ENCODE assay signal across 1 cellular context in the genomic region with DNA sequence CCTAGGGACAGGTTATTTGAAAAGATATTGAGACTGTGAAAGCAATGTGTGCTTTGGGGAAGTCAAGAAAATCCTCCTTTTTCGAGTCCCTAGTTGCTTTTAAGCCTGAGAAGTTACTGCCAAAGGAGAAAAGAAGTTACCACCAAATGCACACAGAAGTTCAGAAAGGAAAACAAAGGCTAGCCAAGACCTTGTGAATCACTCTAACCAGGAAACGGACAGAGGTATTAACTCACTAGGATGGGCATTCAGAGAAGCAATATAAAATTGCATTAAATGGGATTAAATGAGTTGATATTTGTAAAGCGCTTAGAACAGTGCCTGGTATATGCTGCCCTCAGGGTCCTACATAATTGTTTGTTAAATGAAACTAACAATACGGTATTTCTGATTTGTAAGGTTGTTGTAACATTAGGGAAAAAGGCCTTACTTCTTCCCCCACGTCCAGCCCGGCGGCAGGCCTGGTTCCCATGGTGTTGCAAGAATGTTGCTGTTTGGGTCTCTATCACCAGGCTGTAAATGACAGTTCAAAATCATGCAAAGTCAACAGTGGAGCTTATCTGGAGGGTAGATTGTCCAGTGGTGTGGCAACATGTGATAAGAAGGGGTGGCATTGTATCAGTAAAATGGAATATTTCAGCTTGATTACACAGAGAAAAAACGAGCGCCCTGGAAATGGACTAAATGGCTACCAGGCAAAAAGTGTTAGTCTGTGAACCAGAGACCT.
TF ChIP-seq lines count a peak whose summit lies in the region.

No MANE protein-coding gene starts in this region.

TF ChIP-seq in K562, 482 proteins besides CTCF, POLR2A, EP300 and RAD21 (continued from another document and continues in another):
- TF ChIP-seq HNRNPH1 (optimal IDR thresholded peaks at IDR 0.05; ENCODE audit: low read depth, low read length) (no peak), ZBTB8A (IDR thresholded peaks at IDR 0.05; ENCODE audit: partially characterized antibody) (no peak), TOE1 (IDR thresholded peaks at IDR 0.05; ENCODE audit: borderline replicate concordance) (no peak), TOE1 (CRISPR knock-in tag; IDR thresholded peaks at IDR 0.05; ENCODE audit: borderline replicate concordance, low read depth) (no peak), KDM5B (IDR thresholded peaks at IDR 0.05; ENCODE audit: insufficient replicate concordance, low read depth, low read length) (no peak), DIDO1 (tag; IDR thresholded peaks at IDR 0.05; ENCODE audit: low read depth) (no peak), HMGN3 (IDR thresholded peaks at IDR 0.05; ENCODE audit: borderline replicate concordance, extremely low read depth, insufficient read length, low read depth, low read length) (no peak), CBX1 (IDR thresholded peaks at IDR 0.05; ENCODE audit: low read depth) (no peak), MCM2 (IDR thresholded peaks at IDR 0.05; ENCODE audit: low read depth) (no peak), NR3C1 (CRISPR knock-in tag; IDR thresholded peaks at IDR 0.05) (no peak), ZNF696 (CRISPR knock-in tag; conservative IDR thresholded peaks at IDR 0.05) (no peak), TAF15 (IDR thresholded peaks at IDR 0.05; ENCODE audit: low read depth, low read length) (no peak), ZNF436 (CRISPR knock-in tag; IDR thresholded peaks at IDR 0.05) (no peak), ZKSCAN1 (IDR thresholded peaks at IDR 0.05; ENCODE audit: low read depth, low read length) (no peak), ZEB2 (IDR thresholded peaks at IDR 0.05) (no peak), HIVEP1 (CRISPR knock-in tag; IDR thresholded peaks at IDR 0.05) (no peak), ZNF3 (CRISPR knock-in tag; IDR thresholded peaks at IDR 0.05) (no peak), CHD2 (IDR thresholded peaks at IDR 0.05; ENCODE audit: low read depth, low read length) (no peak), ETV1 (tag; conservative IDR thresholded peaks at IDR 0.05; ENCODE audit: low read depth) (no peak), TEAD1 (CRISPR knock-in tag; IDR thresholded peaks at IDR 0.05) (no peak), MTA1 (IDR thresholded peaks at IDR 0.05; ENCODE audit: borderline replicate concordance) (no peak), GTF2F1 (IDR thresholded peaks at IDR 0.05; ENCODE audit: low read depth, low read length) (no peak), ZNF644 (tag; IDR thresholded peaks at IDR 0.05; ENCODE audit: low read depth) (no peak), ETS2 (tag; IDR thresholded peaks at IDR 0.05; ENCODE audit: borderline replicate concordance, poor library complexity, severe bottlenecking) (no peak), ADNP (tag; IDR thresholded peaks at IDR 0.05) (no peak), ARID2 (IDR thresholded peaks at IDR 0.05) (no peak), U2AF1 (optimal IDR thresholded peaks at IDR 0.05; ENCODE audit: low read depth, low read length) (no peak), MXI1 (IDR thresholded peaks at IDR 0.05; ENCODE audit: low read depth, low read length) (peak; percentile 23; the same call in 1 of the 2 replicates), PHF8 (IDR thresholded peaks at IDR 0.05; ENCODE audit: borderline replicate concordance, low read length) (no peak), NR2C1 (IDR thresholded peaks at IDR 0.05) (no peak), NR2C1 (tag; IDR thresholded peaks at IDR 0.05) (no peak), MBD2 (IDR thresholded peaks at IDR 0.05; ENCODE audit: borderline replicate concordance, low read depth) (0 out of 2 replicates have a peak, but pooled peaks have one; percentile 27)
- TF ChIP-seq, protein P1, sequence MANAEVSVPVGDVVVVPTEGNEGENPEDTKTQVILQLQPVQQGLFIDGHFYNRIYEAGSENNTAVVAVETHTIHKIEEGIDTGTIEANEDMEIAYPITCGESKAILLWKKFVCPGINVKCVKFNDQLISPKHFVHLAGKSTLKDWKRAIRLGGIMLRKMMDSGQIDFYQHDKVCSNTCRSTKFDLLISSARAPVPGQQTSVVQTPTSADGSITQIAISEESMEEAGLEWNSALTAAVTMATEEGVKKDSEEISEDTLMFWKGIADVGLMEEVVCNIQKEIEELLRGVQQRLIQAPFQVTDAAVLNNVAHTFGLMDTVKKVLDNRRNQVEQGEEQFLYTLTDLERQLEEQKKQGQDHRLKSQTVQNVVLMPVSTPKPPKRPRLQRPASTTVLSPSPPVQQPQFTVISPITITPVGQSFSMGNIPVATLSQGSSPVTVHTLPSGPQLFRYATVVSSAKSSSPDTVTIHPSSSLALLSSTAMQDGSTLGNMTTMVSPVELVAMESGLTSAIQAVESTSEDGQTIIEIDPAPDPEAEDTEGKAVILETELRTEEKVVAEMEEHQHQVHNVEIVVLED (CRISPR knock-in tag; IDR thresholded peaks at IDR 0.05): no peak
- TF ChIP-seq, protein P2, sequence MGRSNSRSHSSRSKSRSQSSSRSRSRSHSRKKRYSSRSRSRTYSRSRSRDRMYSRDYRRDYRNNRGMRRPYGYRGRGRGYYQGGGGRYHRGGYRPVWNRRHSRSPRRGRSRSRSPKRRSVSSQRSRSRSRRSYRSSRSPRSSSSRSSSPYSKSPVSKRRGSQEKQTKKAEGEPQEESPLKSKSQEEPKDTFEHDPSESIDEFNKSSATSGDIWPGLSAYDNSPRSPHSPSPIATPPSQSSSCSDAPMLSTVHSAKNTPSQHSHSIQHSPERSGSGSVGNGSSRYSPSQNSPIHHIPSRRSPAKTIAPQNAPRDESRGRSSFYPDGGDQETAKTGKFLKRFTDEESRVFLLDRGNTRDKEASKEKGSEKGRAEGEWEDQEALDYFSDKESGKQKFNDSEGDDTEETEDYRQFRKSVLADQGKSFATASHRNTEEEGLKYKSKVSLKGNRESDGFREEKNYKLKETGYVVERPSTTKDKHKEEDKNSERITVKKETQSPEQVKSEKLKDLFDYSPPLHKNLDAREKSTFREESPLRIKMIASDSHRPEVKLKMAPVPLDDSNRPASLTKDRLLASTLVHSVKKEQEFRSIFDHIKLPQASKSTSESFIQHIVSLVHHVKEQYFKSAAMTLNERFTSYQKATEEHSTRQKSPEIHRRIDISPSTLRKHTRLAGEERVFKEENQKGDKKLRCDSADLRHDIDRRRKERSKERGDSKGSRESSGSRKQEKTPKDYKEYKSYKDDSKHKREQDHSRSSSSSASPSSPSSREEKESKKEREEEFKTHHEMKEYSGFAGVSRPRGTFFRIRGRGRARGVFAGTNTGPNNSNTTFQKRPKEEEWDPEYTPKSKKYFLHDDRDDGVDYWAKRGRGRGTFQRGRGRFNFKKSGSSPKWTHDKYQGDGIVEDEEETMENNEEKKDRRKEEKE (IDR thresholded peaks at IDR 0.05; ENCODE audit: borderline replicate concordance in 1 of 2, control insufficient read depth in 1 of 2, low read depth in 2 of 2, low read length in 1 of 2): no peak
- TF ChIP-seq, protein P3, sequence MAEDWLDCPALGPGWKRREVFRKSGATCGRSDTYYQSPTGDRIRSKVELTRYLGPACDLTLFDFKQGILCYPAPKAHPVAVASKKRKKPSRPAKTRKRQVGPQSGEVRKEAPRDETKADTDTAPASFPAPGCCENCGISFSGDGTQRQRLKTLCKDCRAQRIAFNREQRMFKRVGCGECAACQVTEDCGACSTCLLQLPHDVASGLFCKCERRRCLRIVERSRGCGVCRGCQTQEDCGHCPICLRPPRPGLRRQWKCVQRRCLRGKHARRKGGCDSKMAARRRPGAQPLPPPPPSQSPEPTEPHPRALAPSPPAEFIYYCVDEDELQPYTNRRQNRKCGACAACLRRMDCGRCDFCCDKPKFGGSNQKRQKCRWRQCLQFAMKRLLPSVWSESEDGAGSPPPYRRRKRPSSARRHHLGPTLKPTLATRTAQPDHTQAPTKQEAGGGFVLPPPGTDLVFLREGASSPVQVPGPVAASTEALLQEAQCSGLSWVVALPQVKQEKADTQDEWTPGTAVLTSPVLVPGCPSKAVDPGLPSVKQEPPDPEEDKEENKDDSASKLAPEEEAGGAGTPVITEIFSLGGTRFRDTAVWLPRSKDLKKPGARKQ (CRISPR knock-in tag; IDR thresholded peaks at IDR 0.05): no peak
- TF ChIP-seq, protein P4, sequence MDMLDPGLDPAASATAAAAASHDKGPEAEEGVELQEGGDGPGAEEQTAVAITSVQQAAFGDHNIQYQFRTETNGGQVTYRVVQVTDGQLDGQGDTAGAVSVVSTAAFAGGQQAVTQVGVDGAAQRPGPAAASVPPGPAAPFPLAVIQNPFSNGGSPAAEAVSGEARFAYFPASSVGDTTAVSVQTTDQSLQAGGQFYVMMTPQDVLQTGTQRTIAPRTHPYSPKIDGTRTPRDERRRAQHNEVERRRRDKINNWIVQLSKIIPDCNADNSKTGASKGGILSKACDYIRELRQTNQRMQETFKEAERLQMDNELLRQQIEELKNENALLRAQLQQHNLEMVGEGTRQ (CRISPR knock-in tag; IDR thresholded peaks at IDR 0.05): no peak
- TF ChIP-seq, protein P5, sequence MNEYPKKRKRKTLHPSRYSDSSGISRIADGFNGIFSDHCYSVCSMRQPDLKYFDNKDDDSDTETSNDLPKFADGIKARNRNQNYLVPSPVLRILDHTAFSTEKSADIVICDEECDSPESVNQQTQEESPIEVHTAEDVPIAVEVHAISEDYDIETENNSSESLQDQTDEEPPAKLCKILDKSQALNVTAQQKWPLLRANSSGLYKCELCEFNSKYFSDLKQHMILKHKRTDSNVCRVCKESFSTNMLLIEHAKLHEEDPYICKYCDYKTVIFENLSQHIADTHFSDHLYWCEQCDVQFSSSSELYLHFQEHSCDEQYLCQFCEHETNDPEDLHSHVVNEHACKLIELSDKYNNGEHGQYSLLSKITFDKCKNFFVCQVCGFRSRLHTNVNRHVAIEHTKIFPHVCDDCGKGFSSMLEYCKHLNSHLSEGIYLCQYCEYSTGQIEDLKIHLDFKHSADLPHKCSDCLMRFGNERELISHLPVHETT (CRISPR knock-in tag; conservative IDR thresholded peaks at IDR 0.05 in 1 of 2, IDR thresholded peaks at IDR 0.05 in 1 of 2): peak in 1 of 2 experiments; percentile 33; a peak in 1 of 4 replicates
- TF ChIP-seq, protein P6, sequence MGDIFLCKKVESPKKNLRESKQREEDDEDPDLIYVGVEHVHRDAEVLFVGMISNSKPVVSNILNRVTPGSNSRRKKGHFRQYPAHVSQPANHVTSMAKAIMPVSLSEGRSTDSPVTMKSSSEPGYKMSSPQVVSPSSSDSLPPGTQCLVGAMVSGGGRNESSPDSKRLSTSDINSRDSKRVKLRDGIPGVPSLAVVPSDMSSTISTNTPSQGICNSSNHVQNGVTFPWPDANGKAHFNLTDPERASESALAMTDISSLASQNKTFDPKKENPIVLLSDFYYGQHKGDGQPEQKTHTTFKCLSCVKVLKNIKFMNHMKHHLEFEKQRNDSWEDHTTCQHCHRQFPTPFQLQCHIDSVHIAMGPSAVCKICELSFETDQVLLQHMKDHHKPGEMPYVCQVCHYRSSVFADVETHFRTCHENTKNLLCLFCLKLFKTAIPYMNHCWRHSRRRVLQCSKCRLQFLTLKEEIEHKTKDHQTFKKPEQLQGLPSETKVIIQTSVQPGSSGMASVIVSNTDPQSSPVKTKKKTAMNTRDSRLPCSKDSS (IDR thresholded peaks at IDR 0.05; ENCODE audit: low read depth, partially characterized antibody): no peak
- TF ChIP-seq, protein P7, sequence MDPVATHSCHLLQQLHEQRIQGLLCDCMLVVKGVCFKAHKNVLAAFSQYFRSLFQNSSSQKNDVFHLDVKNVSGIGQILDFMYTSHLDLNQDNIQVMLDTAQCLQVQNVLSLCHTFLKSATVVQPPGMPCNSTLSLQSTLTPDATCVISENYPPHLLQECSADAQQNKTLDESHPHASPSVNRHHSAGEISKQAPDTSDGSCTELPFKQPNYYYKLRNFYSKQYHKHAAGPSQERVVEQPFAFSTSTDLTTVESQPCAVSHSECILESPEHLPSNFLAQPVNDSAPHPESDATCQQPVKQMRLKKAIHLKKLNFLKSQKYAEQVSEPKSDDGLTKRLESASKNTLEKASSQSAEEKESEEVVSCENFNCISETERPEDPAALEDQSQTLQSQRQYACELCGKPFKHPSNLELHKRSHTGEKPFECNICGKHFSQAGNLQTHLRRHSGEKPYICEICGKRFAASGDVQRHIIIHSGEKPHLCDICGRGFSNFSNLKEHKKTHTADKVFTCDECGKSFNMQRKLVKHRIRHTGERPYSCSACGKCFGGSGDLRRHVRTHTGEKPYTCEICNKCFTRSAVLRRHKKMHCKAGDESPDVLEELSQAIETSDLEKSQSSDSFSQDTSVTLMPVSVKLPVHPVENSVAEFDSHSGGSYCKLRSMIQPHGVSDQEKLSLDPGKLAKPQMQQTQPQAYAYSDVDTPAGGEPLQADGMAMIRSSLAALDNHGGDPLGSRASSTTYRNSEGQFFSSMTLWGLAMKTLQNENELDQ (CRISPR knock-in tag; IDR thresholded peaks at IDR 0.05; ENCODE audit: borderline replicate concordance): no peak
